17 cellular contexts compared by ENCODE assay signal in genomic region chr14:100114109-100114765, GRCh38. TPM values are rescaled to one million over a fixed set of nuclear protein-coding genes. Genes with fewer than 3 reads are reported as not detected.
DNase-seq lines count a peak whose midpoint lies in the region; ATAC-seq and TF ChIP-seq lines count a peak whose summit lies in the region.
"Had no signal": no experiment of that assay in that cellular context is flagged by ENCODE, and none has a peak within 500 bp of the region (broad histone marks: within the 10 kb centered on the region; RNA-seq: fewer than 3 reads in every experiment).

No MANE protein-coding gene starts in this region.

- H3K27me3 ChIP-seq in HCT116 (ENCODE audit: insufficient read depth, low read length) = no peaks in the 10 kb centered on the region
- H3K27me3 ChIP-seq: breast epithelium, esophagus squamous epithelium, pancreas had no signal

- no peaks in the 10 kb centered on the region for H3K27me3 Mint-ChIP-seq in central memory CD8-positive, alpha-beta T cell
- H3K27me3 Mint-ChIP-seq in neural crest cell (ENCODE audit: low read depth) = no peaks in the 10 kb centered on the region
- H3K27me3 Mint-ChIP-seq: B cell had no signal

- no peaks in the 10 kb centered on the region for H3K9me3 Mint-ChIP-seq in central memory CD8-positive, alpha-beta T cell
- H3K9me3 Mint-ChIP-seq in neural crest cell = no peaks in the 10 kb centered on the region

- DNase-seq in DMS79 (lab: John Stamatoyannopoulos, UW) (peak; percentile 97), HCT116 (ENCODE audit: low read depth, low spot score) (no peak), neural crest cell (ENCODE audit: low read depth, low spot score) (no peak), Ammon's horn (ENCODE audit: low spot score) (no peak), H4 (ENCODE audit: low spot score) (no peak)
- no peak for DNase-seq in central memory CD8-positive, alpha-beta T cell (ENCODE audit: low spot score in 2 of 2)
- DNase-seq: esophagus squamous epithelium; NCI-H1105 treated with DMSO at 0.1 percent for 48 hours; NCI-H2171 treated with DMSO at 0.1 percent for 48 hours; pancreas; SK-N-SH; stimulated activated CD4-positive, alpha-beta T cell treated with anti-CD3 and anti-CD28 coated beads, Interleukin-2, amount 100 ng/mL, for 24 hours had no signal

- no peak overlapping the region for H3K4me3 ChIP-seq in HCT116 (replicated peaks in 1 of 2; ENCODE audit: low read depth in 1 of 2, low read length in 2 of 2)
- H3K4me3 ChIP-seq: breast epithelium, esophagus squamous epithelium, pancreas had no signal

- no peak overlapping the region for H3K4me2 ChIP-seq in HCT116 (ENCODE audit: low read length)
- H3K4me2 ChIP-seq: SK-N-SH had no signal

- H3K27ac Mint-ChIP-seq in central memory CD8-positive, alpha-beta T cell (ENCODE audit: low read depth) = peak overlapping the region; percentile 93
- H3K27ac Mint-ChIP-seq in neural crest cell (ENCODE audit: unreplicated experiment) = peak overlapping the region; percentile 84
- H3K27ac Mint-ChIP-seq: B cell had no signal

- CTCF ChIA-PET in HCT116 (lab: Charles Lee) = no interaction called here

- H3K27ac ChIP-seq in HCT116 (ENCODE audit: low read depth, low read length) = no peak overlapping the region
- H3K27ac ChIP-seq: breast epithelium, esophagus squamous epithelium, pancreas had no signal

- H3K4me1 Mint-ChIP-seq in central memory CD8-positive, alpha-beta T cell = peaks cover 62% of the 10 kb centered on the region
- peaks cover 42% of the 10 kb centered on the region for H3K4me1 Mint-ChIP-seq in neural crest cell

- no peak overlapping the region for H3K9ac ChIP-seq in HCT116 (ENCODE audit: low read length)
- H3K9ac ChIP-seq: SK-N-SH had no signal

- H3K9me3 ChIP-seq in HCT116 (ENCODE audit: control insufficient read depth in 1 of 2, insufficient read depth in 1 of 2, low read depth in 1 of 2, low read length in 2 of 2) = no peaks in the 10 kb centered on the region
- H3K9me3 ChIP-seq: breast epithelium, esophagus squamous epithelium, pancreas, SK-N-SH had no signal

- no peak for TF ChIP-seq POLR2A in HCT116 (IDR thresholded peaks at IDR 0.05; ENCODE audit: borderline replicate concordance, extremely low read depth, insufficient read depth, insufficient read length)

- no peaks in the 10 kb centered on the region for H3K36me3 ChIP-seq in HCT116 (ENCODE audit: control insufficient read depth in 1 of 2, insufficient read depth in 2 of 2, low read length in 2 of 2)
- H3K36me3 ChIP-seq: breast epithelium, pancreas had no signal

- no peaks in the 10 kb centered on the region for H3K79me2 ChIP-seq in HCT116 (ENCODE audit: insufficient read depth, low read length)

- ATAC-seq in HCT116 (peak; percentile 57), GM19023 (IDR thresholded peaks at IDR 0.05; ENCODE audit: unreplicated experiment) (no peak)
- no peak for ATAC-seq in central memory CD8-positive, alpha-beta T cell (replicated peaks; ENCODE audit: extremely low read depth, poor library complexity, severe bottlenecking)
- ATAC-seq: pancreas had no signal

- no peak for TF ChIP-seq RAD21 in HCT116 (IDR thresholded peaks at IDR 0.05; ENCODE audit: low read depth)

- intact Hi-C loops in HCT116 (cut with micrococcal nuclease) = no loop called here

- no peak overlapping the region for H2AFZ ChIP-seq in HCT116 (ENCODE audit: low read depth, low read length, poor library complexity, severe bottlenecking)

- RAD21 ChIA-PET in HCT116 (lab: Charles Lee; ENCODE audit: low non-redundant PET in 1 of 2, low total read pairs in 2 of 2, uncharacterized antibody in 2 of 2, unreplicated experiment in 2 of 2) = no interaction called here

- no peak for TF ChIP-seq CTCF in HCT116 (IDR thresholded peaks at IDR 0.05 in 2 of 3, conservative IDR thresholded peaks at IDR 0.05 in 1 of 3; ENCODE audit: borderline replicate concordance in 1 of 3, insufficient read depth in 1 of 3, low read depth in 2 of 3, low read length in 2 of 3)
- TF ChIP-seq CTCF in neural crest cell (conservative IDR thresholded peaks at IDR 0.05) = no peak

- no TSS peak for BruUV-seq in HCT116 (replicated peaks; lab: Mats Ljungman, UMichigan)

- peaks cover 39% of the 10 kb centered on the region for H3K36me3 Mint-ChIP-seq in central memory CD8-positive, alpha-beta T cell (ENCODE audit: insufficient read depth)
- H3K36me3 Mint-ChIP-seq in neural crest cell (ENCODE audit: low read depth) = no peaks in the 10 kb centered on the region

- H3K4me1 ChIP-seq in HCT116 (ENCODE audit: control insufficient read depth in 1 of 2, insufficient read depth in 2 of 2, low read length in 2 of 2) = no peaks in the 10 kb centered on the region
- H3K4me1 ChIP-seq: breast epithelium, pancreas had no signal

- POLR2A ChIA-PET in HCT116 (lab: Charles Lee) = no interaction called here

- no peaks in the 10 kb centered on the region for H4K20me1 ChIP-seq in HCT116 (ENCODE audit: insufficient read depth)

- H3K9me2 ChIP-seq in HCT116 (ENCODE audit: insufficient read depth) = no peaks in the 10 kb centered on the region
- H3K9me2 ChIP-seq: SK-N-SH had no signal

- H3K4me3 Mint-ChIP-seq in central memory CD8-positive, alpha-beta T cell = no peak overlapping the region
- H3K4me3 Mint-ChIP-seq in neural crest cell = no peak overlapping the region
- H3K4me3 Mint-ChIP-seq: B cell had no signal

TF ChIP-seq in HCT116, 20 proteins besides CTCF, POLR2A, EP300 and RAD21:
- no peak for TF ChIP-seq MAX (IDR thresholded peaks at IDR 0.05)
- TF ChIP-seq EZH2 (IDR thresholded peaks at IDR 0.05) = no peak
- no peak for TF ChIP-seq ZFX (IDR thresholded peaks at IDR 0.05)
- TF ChIP-seq ZBTB33 (IDR thresholded peaks at IDR 0.05; ENCODE audit: extremely low read depth, insufficient replicate concordance, low read length) = no peak

RNA-seq across cellular contexts. Expression of gene DEGS2, which starts 45.2 kb away (rescaled TPM):
- total RNA-seq in HCT116 (2021; ENCODE audit: unreplicated experiment) (1.8 TPM), neural crest cell (0.11 TPM in 1 of 2 replicates, not detected in the other)
- polyA plus RNA-seq in HCT116 (2012) = 2.3 and 4.6 TPM in 2 replicates
- 0.02 and 0.27 TPM in 2 replicates for total RNA-seq in H4 (2014; rRNA removed; shearing (Covaris generic))
- total RNA-seq: glomerular endothelial cell, LHCN-M2 had no signal

RNA-seq across cellular contexts. Expression of gene EVL, which starts 49.0 kb away (rescaled TPM):
- total RNA-seq in HCT116 (2021; ENCODE audit: unreplicated experiment) (19.9 TPM), neural crest cell (197 and 218 TPM in 2 replicates)
- 15.6 and 18.8 TPM in 2 replicates for polyA plus RNA-seq in HCT116 (2012)
- 13.0 and 13.1 TPM in 2 replicates for total RNA-seq in H4 (2014; rRNA removed; shearing (Covaris generic))
